10 cellular contexts compared by ENCODE assay signal in genomic region chr3:36058404-36059035, GRCh38.
"Had no signal": no experiment of that assay in that cellular context is flagged by ENCODE, and none has a peak within 500 bp of the region (broad histone marks: within the 10 kb centered on the region; RNA-seq: fewer than 3 reads in every experiment).

No MANE protein-coding gene starts in this region.

- DNase-seq: amniotic stem cell; body of pancreas; central memory CD4-positive, alpha-beta T cell; effector memory CD4-positive, alpha-beta T cell; heart left ventricle; stimulated activated CD4-positive, alpha-beta T cell treated with anti-CD3 and anti-CD28 coated beads, Interleukin-2, amount 100 ng/mL, for 48 hours; stimulated activated naive CD4-positive, alpha-beta T cell treated with Interleukin-2 at 50 U/mL for 16 hours had no signal

- FAIRE-seq: frontal cortex had no signal

- ATAC-seq: activated naive CD4-positive, alpha-beta T cell treated with anti-CD3 and anti-CD28 coated beads, Interleukin-2, amount 50 U/mL, for 72 hours; body of pancreas; heart left ventricle; left lobe of liver had no signal
